14 cellular contexts compared by ENCODE assay signal in the genomic region with DNA sequence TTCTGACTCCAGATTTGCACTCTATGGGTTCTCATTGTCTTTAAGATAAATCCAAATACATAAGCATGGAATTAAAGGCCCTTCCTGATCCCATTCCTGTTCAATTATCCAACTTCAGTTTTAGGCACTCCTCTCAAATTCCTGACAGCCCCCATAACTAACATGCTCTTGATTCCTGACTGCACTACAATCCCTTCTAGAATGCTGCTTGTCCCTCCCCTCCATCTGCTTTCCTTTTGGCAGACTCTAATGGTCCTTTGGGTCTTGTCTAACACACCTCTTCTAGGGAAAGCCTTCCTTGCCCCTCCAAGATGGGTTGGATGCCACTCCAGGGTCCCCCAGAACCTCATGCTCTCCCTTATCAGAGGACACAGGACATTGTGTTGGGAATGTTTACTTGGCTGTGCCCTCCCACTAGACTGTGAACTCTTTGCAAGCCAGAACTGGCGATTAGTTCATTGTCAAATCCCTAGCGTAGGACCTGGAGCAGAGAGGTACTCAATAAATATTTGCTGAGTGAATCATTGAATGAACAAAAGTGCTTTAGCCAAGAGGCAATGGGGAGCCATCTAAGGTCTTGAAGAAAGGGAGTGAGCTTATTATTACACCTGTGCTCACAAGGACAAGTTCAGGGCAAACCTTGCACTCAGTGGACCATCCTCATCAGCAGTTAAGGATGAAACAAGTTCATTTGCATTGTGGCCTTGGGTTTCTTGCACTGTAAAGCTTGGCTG. TPM values are rescaled to one million over a fixed set of nuclear protein-coding genes. Genes with fewer than 3 reads are reported as not detected.
DNase-seq lines count a peak whose midpoint lies in the region; ATAC-seq lines count a peak whose summit lies in the region.
"Had no signal": no experiment of that assay in that cellular context is flagged by ENCODE, and none has a peak within 500 bp of the region (broad histone marks: within the 10 kb centered on the region; RNA-seq: fewer than 3 reads in every experiment).

No MANE protein-coding gene starts in this region.

- no peak overlapping the region for H2AK5ac ChIP-seq in mesendoderm (ENCODE audit: low read length)

- H3K36me3 ChIP-seq in mesendoderm (ENCODE audit: control insufficient read depth, insufficient read depth, low read length): no peaks in the 10 kb centered on the region
- H3K36me3 ChIP-seq: adrenal gland had no signal

- H3K27me3 ChIP-seq in mesendoderm (ENCODE audit: insufficient read depth, low read length, poor library complexity): no peaks in the 10 kb centered on the region

- H3K56ac ChIP-seq in mesendoderm (ENCODE audit: low read length): peak overlapping the region; percentile 2

- no peaks in the 10 kb centered on the region for H3K79me2 ChIP-seq in mesendoderm (ENCODE audit: control insufficient read depth, insufficient read depth, low read length)

- peak overlapping the region; percentile 95 for H3K4me2 ChIP-seq in mesendoderm (ENCODE audit: low read length)

- peaks cover 36% of the 10 kb centered on the region for H3K27me3 Mint-ChIP-seq in IgD-negative memory B cell

- no peaks in the 10 kb centered on the region for H3K9me3 Mint-ChIP-seq in IgD-negative memory B cell
- H3K9me3 Mint-ChIP-seq: activated B cell treated with CpG ODN at 0.5 μM for 24 hours; stimulated activated effector memory CD8-positive, alpha-beta T cell treated with anti-CD3 and anti-CD28 coated beads, Interleukin-12 subunit alpha, Interleukin-12 subunit beta, amount 100 ng/mL, for 72 hours had no signal

- no peak overlapping the region for H2BK120ac ChIP-seq in mesendoderm (ENCODE audit: low read depth, low read length)

- no peak overlapping the region for H2BK5ac ChIP-seq in mesendoderm (ENCODE audit: low read length)

- no peak overlapping the region for H2BK15ac ChIP-seq in mesendoderm (replicated peaks; ENCODE audit: low read depth)

- ATAC-seq in GM21786 (IDR thresholded peaks at IDR 0.05; ENCODE audit: unreplicated experiment): no peak
- ATAC-seq: left ventricle myocardium superior; stimulated activated effector memory CD8-positive, alpha-beta T cell treated with anti-CD3 and anti-CD28 coated beads, Interleukin-12 subunit alpha, Interleukin-12 subunit beta, amount 100 ng/mL, for 72 hours had no signal

- DNase-seq in COLO668 (lab: John Stamatoyannopoulos, UW; ENCODE audit: unreplicated experiment): peak; percentile 24
- DNase-seq in epithelial cell of prostate (ENCODE audit: low read depth, low spot score): no peak
- DNase-seq in mesendoderm: peak; percentile 10
- DNase-seq in stimulated activated naive CD4-positive, alpha-beta T cell (lab: John Stamatoyannopoulos, UW): no peak
- DNase-seq in activated CD4-positive, alpha-beta T cell treated with anti-CD3 and anti-CD28 coated beads for 48 hours: no peak
- DNase-seq in DMS114 treated with DMSO at 0.1 percent for 48 hours (lab: John Stamatoyannopoulos, UW; ENCODE audit: unreplicated experiment): no peak
- DNase-seq: activated B cell treated with CpG ODN at 0.5 μM for 24 hours; adrenal gland; left ventricle myocardium superior; NCI-H187 treated with DMSO at 0.1 percent for 48 hours; stimulated activated CD4-positive, alpha-beta T cell treated with anti-CD3 and anti-CD28 coated beads, Interleukin-2, amount 100 ng/mL, for 48 hours had no signal

- no peak overlapping the region for H3K18ac ChIP-seq in mesendoderm (ENCODE audit: low read length)

- no peak overlapping the region for H4K5ac ChIP-seq in mesendoderm (ENCODE audit: low read length)

- H3K4me1 Mint-ChIP-seq in IgD-negative memory B cell: no peaks in the 10 kb centered on the region
- H3K4me1 Mint-ChIP-seq: stimulated activated effector memory CD8-positive, alpha-beta T cell treated with anti-CD3 and anti-CD28 coated beads, Interleukin-12 subunit alpha, Interleukin-12 subunit beta, amount 100 ng/mL, for 72 hours had no signal

- no peak overlapping the region for H3K4me3 ChIP-seq in mesendoderm (ENCODE audit: low read length)

- peak overlapping the region in 2 of 3 donors; percentile 35 to 63 for H3K27ac Mint-ChIP-seq in IgD-negative memory B cell
- H3K27ac Mint-ChIP-seq: activated B cell treated with CpG ODN at 0.5 μM for 24 hours; stimulated activated effector memory CD8-positive, alpha-beta T cell treated with anti-CD3 and anti-CD28 coated beads, Interleukin-12 subunit alpha, Interleukin-12 subunit beta, amount 100 ng/mL, for 72 hours had no signal

- no peaks in the 10 kb centered on the region for H3K79me1 ChIP-seq in mesendoderm (ENCODE audit: low read length)

- H3K4ac ChIP-seq in mesendoderm (ENCODE audit: low read depth, low read length): no peak overlapping the region

- H4K8ac ChIP-seq in mesendoderm (ENCODE audit: low read depth, low read length): no peak overlapping the region

- no peaks in the 10 kb centered on the region for H3K36me3 Mint-ChIP-seq in IgD-negative memory B cell
- H3K36me3 Mint-ChIP-seq: stimulated activated effector memory CD8-positive, alpha-beta T cell treated with anti-CD3 and anti-CD28 coated beads, Interleukin-12 subunit alpha, Interleukin-12 subunit beta, amount 100 ng/mL, for 72 hours had no signal

- H3K9ac ChIP-seq in mesendoderm (ENCODE audit: low read length): peak overlapping the region; percentile 76

- WGBS in mesendoderm (ENCODE audit: extremely low coverage, insufficient coverage, low lambda C conversion rate): no CpG with 5 or more reads among the region's 2 CpGs

- no peak overlapping the region for H3K4me3 Mint-ChIP-seq in IgD-negative memory B cell
- H3K4me3 Mint-ChIP-seq: activated B cell treated with CpG ODN at 0.5 μM for 24 hours had no signal

- H3K23ac ChIP-seq in mesendoderm (ENCODE audit: low read length): no peak overlapping the region

- H3K27ac ChIP-seq in epithelial cell of prostate (peak overlapping the region; percentile 74), mesendoderm (ENCODE audit: low read depth, low read length) (no peak overlapping the region)
- H3K27ac ChIP-seq: adrenal gland had no signal

- H3K4me1 ChIP-seq in mesendoderm (ENCODE audit: control insufficient read depth, low read depth, low read length): peaks cover 5% of the 10 kb centered on the region

RNA-seq across cellular contexts. Expression of gene RASSF10, which starts 1.2 kb away (rescaled TPM):
- not detected for polyA plus RNA-seq in IgD-negative memory B cell
- 0.35 TPM for polyA plus RNA-seq in mesendoderm (2013, experiment 1 of 2)
- polyA plus RNA-seq in mesendoderm (2013, experiment 2 of 2): 0.52 TPM

Comparison
In these comparisons a context has a peak if more than half of its experiments do, and no peak if none do; other contexts are left out.
1. DNase-seq: peak in COLO668 (single experiment) and mesendoderm (single experiment); none in epithelial cell of prostate (single experiment), stimulated activated naive CD4-positive, alpha-beta T cell (0 of 6), activated CD4-positive, alpha-beta T cell treated with anti-CD3 and anti-CD28 coated beads for 48 hours (single experiment) and DMS114 treated with DMSO at 0.1 percent for 48 hours (single experiment).